Comparison of ENCODE assay signal across 9 cellular contexts in the genomic region with DNA sequence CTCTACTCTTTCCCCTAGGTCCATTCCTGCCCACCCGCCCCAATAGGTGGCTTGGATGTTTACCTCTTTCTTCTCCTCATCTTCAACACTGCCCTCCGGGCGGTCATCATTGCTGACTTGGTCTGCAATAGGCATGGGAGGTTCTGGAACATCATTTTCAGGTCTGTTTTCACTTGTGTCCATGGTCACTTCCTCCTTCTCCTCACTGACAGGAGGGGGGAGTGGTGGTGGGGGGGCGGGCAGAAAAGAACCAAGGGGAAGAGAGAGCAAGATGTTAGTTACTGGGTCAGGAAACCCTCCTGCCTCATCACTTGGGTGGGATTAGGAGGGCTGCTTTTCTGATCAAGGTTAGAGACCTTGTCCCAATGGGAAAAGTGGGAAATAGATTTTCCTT. TPM values are rescaled to one million over a fixed set of nuclear protein-coding genes. Genes with fewer than 3 reads are reported as not detected.
DNase-seq lines count a peak whose midpoint lies in the region; ATAC-seq and TF ChIP-seq lines count a peak whose summit lies in the region.
"Had no signal": no experiment of that assay in that cellular context is flagged by ENCODE, and none has a peak within 500 bp of the region (broad histone marks: within the 10 kb centered on the region; RNA-seq: fewer than 3 reads in every experiment).

No MANE protein-coding gene starts in this region.

- H2BK12ac ChIP-seq in neuronal stem cell (ENCODE audit: low read length): no peak overlapping the region

- H2AK5ac ChIP-seq in neuronal stem cell (ENCODE audit: low read depth, low read length): no peak overlapping the region

- 73% methylated on average over 3 of the region's 4 CpGs for WGBS in HUES64
- WGBS in neuronal stem cell (ENCODE audit: extremely low coverage in 2 of 2, insufficient read length in 2 of 2, insufficient replicate concordance in 1 of 2), 2 donors: no CpG with 5 or more reads among the region's 4 CpGs

- no peak overlapping the region for H3K4me3 Mint-ChIP-seq in dendritic cell treated with granulocyte-macrophage colony-stimulating factor and Interleukin-4, amounts not matched to agents 40 ng/mL and 50 ng/mL, for 4 days

- no peak overlapping the region for H3K18ac ChIP-seq in neuronal stem cell (ENCODE audit: low read length)

- H3K79me1 ChIP-seq in neuronal stem cell (ENCODE audit: low read depth, low read length): peaks cover 5% of the 10 kb centered on the region

- no peak overlapping the region for H3K4me2 ChIP-seq in neuronal stem cell (ENCODE audit: insufficient read depth, low read length, poor library complexity, severe bottlenecking)

- H3K23ac ChIP-seq in neuronal stem cell (ENCODE audit: low read depth, low read length, poor library complexity): no peak overlapping the region

- no peak for DNase-seq in neuronal stem cell (ENCODE audit: low spot score)
- no peak for DNase-seq in C1 segment of cervical spinal cord (lab: John Stamatoyannopoulos, UW)

- H3K27me3 ChIP-seq in HUES64 (ENCODE audit: insufficient read depth, low read length) (no peaks in the 10 kb centered on the region), neuronal stem cell (ENCODE audit: control insufficient read depth in 3 of 3, insufficient read depth in 3 of 3, low read depth in 1 of 3, low read length in 3 of 3) (no peaks in the 10 kb centered on the region)
- H3K27me3 ChIP-seq: body of pancreas had no signal

- H3K9ac ChIP-seq in HUES64 (ENCODE audit: low read depth, low read length) (no peak overlapping the region; the same call in 1 of the 2 replicates), neuronal stem cell (ENCODE audit: low read depth, low read length, poor library complexity) (no peak overlapping the region)

- H3K9me3 ChIP-seq in HUES64 (ENCODE audit: insufficient read depth, low read depth, low read length) (no peaks in the 10 kb centered on the region), neuronal stem cell (replicated peaks in 1 of 2; ENCODE audit: control insufficient read depth in 2 of 2, insufficient read depth in 1 of 2, low read depth in 1 of 2, low read length in 2 of 2) (no peaks in the 10 kb centered on the region)
- H3K9me3 ChIP-seq: body of pancreas had no signal

- H3K36me3 Mint-ChIP-seq in dendritic cell treated with granulocyte-macrophage colony-stimulating factor and Interleukin-4, amounts not matched to agents 40 ng/mL and 50 ng/mL, for 4 days (ENCODE audit: low read depth): peaks cover 100% of the 10 kb centered on the region

- H3K27ac ChIP-seq in C4-2B (peak overlapping the region; percentile 15; the same call in 1 of the 2 replicates), HUES64 (ENCODE audit: low read depth, low read length) (peak overlapping the region; percentile 55), neuronal stem cell (replicated peaks; ENCODE audit: low read length) (peak overlapping the region; percentile 59)

- H3K27ac Mint-ChIP-seq in dendritic cell treated with granulocyte-macrophage colony-stimulating factor and Interleukin-4, amounts not matched to agents 40 ng/mL and 50 ng/mL, for 4 days: peak overlapping the region; percentile 67

- H2BK15ac ChIP-seq in neuronal stem cell (ENCODE audit: low read length): no peak overlapping the region

- H3K4me1 ChIP-seq in HUES64 (ENCODE audit: insufficient read depth, low read length): peaks cover 23% of the 10 kb centered on the region
- peaks cover 23 to 25% of the 10 kb centered on the region in 2 donors for H3K4me1 ChIP-seq in neuronal stem cell (ENCODE audit: control insufficient read depth in 2 of 2, insufficient read depth in 1 of 2, low read depth in 1 of 2, low read length in 2 of 2)

- H2BK120ac ChIP-seq in neuronal stem cell (ENCODE audit: low read depth, low read length): no peak overlapping the region

- no peaks in the 10 kb centered on the region for H3K9me3 Mint-ChIP-seq in dendritic cell treated with granulocyte-macrophage colony-stimulating factor and Interleukin-4, amounts not matched to agents 40 ng/mL and 50 ng/mL, for 4 days

- H4K8ac ChIP-seq in neuronal stem cell (ENCODE audit: low read depth, low read length): no peak overlapping the region

- H3K4me3 ChIP-seq in HUES64 (ENCODE audit: low read length) (peak overlapping the region; percentile 88), neuronal stem cell (ENCODE audit: low read length in 2 of 2) (peak overlapping the region in 1 of 2 donors; percentile 83)
- H3K4me3 ChIP-seq: body of pancreas had no signal

- H3K4me1 Mint-ChIP-seq in dendritic cell treated with granulocyte-macrophage colony-stimulating factor and Interleukin-4, amounts not matched to agents 40 ng/mL and 50 ng/mL, for 4 days (ENCODE audit: low read depth): peaks cover 58% of the 10 kb centered on the region

- H2AFZ ChIP-seq in neuronal stem cell (ENCODE audit: low read length): no peak overlapping the region

- H3K14ac ChIP-seq in neuronal stem cell (ENCODE audit: low read length): no peak overlapping the region

- no peaks in the 10 kb centered on the region for H3K27me3 Mint-ChIP-seq in dendritic cell treated with granulocyte-macrophage colony-stimulating factor and Interleukin-4, amounts not matched to agents 40 ng/mL and 50 ng/mL, for 4 days

- no peak for TF ChIP-seq CTCF in C4-2B (conservative IDR thresholded peaks at IDR 0.05)

- intact Hi-C loops in dendritic cell treated with granulocyte-macrophage colony-stimulating factor and Interleukin-4, amounts not matched to agents 40 ng/mL and 50 ng/mL, for 4 days (cut with micrococcal nuclease): loop anchor here (1.0 kb wide), 1 partner anchor 40 kb away; no protein-coding TSS in a partner anchor

- no peak overlapping the region for H4K91ac ChIP-seq in neuronal stem cell (ENCODE audit: low read depth, low read length, poor library complexity)

- H3K36me3 ChIP-seq in HUES64 (ENCODE audit: insufficient read depth, low read length) (peaks cover 72% of the 10 kb centered on the region), neuronal stem cell (replicated peaks in 1 of 2; ENCODE audit: control insufficient read depth in 2 of 2, insufficient read depth in 2 of 2, low read length in 2 of 2) (peaks cover 45 to 70% of the 10 kb centered on the region in 2 donors)

- no peak overlapping the region for H2BK5ac ChIP-seq in neuronal stem cell (ENCODE audit: low read length)

- no peak for ATAC-seq in HG03097 (IDR thresholded peaks at IDR 0.05; ENCODE audit: low FRiP score, unreplicated experiment)
- ATAC-seq in HG03457 (IDR thresholded peaks at IDR 0.05; ENCODE audit: unreplicated experiment): no peak
- no peak for ATAC-seq in GM19395 (IDR thresholded peaks at IDR 0.05; ENCODE audit: unreplicated experiment)

- H3K4ac ChIP-seq in neuronal stem cell (ENCODE audit: low read length): no peak overlapping the region

RNA-seq across cellular contexts. Expression of gene CDH24, which starts 12.1 kb away (rescaled TPM):
- polyA plus RNA-seq in HUES64 (2013, experiment 1 of 2): 14.2 TPM
- polyA plus RNA-seq in HUES64 (2013, experiment 2 of 2): 17.5 TPM
- polyA plus RNA-seq in neuronal stem cell (2013, experiment 1 of 2): 21.1 TPM
- polyA plus RNA-seq in neuronal stem cell (2013, experiment 2 of 2): 20.6 TPM

RNA-seq across cellular contexts. Expression of gene ACIN1, which starts 25.5 kb away (rescaled TPM):
- 159 TPM for polyA plus RNA-seq in HUES64 (2013, experiment 1 of 2)
- polyA plus RNA-seq in HUES64 (2013, experiment 2 of 2): 154 TPM
- polyA plus RNA-seq in neuronal stem cell (2013, experiment 1 of 2): 147 TPM
- 150 TPM for polyA plus RNA-seq in neuronal stem cell (2013, experiment 2 of 2)

RNA-seq across cellular contexts. Expression of gene C14orf119, which starts 25.9 kb away (rescaled TPM):
- polyA plus RNA-seq in HUES64 (2013, experiment 1 of 2): 73.8 TPM
- polyA plus RNA-seq in HUES64 (2013, experiment 2 of 2): 68.3 TPM
- polyA plus RNA-seq in neuronal stem cell (2013, experiment 1 of 2): 21.0 TPM
- polyA plus RNA-seq in neuronal stem cell (2013, experiment 2 of 2): 18.3 TPM

RNA-seq across cellular contexts. Expression of gene PSMB11, which starts 27.4 kb away (rescaled TPM):
- polyA plus RNA-seq in HUES64 (2013, experiment 1 of 2): not detected
- not detected for polyA plus RNA-seq in HUES64 (2013, experiment 2 of 2)
- polyA plus RNA-seq in neuronal stem cell (2013, experiment 1 of 2): not detected
- polyA plus RNA-seq in neuronal stem cell (2013, experiment 2 of 2): not detected

RNA-seq across cellular contexts. Expression of gene PSMB5, which starts 34.7 kb away (rescaled TPM):
- 218 TPM for polyA plus RNA-seq in HUES64 (2013, experiment 1 of 2)
- polyA plus RNA-seq in HUES64 (2013, experiment 2 of 2): 191 TPM
- 136 TPM for polyA plus RNA-seq in neuronal stem cell (2013, experiment 1 of 2)
- 135 TPM for polyA plus RNA-seq in neuronal stem cell (2013, experiment 2 of 2)
